In the genomic region with DNA sequence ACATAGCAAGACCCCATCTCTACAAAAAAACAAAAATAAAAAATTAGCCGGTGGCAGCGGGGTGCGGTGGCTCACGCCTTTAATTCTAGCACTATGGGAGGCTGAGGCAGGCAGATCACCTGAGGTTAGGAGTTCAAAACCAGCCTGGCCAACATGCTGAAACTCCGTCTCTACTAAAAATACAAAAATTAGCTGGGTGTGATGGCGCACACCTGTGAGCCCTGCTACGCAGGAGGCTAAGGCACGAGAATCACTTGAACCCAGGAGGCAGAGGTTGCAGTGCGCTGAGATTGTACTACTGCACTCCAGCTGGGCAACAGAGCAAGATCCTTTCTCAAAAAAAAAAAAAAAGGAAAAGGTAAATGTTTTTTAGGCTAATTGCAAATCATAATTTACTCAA, we compare ENCODE assay signal across 7 cellular contexts. TPM values are rescaled to one million over a fixed set of nuclear protein-coding genes. Genes with fewer than 3 reads are reported as not detected.
DNase-seq lines count a peak whose midpoint lies in the region; ATAC-seq and TF ChIP-seq lines count a peak whose summit lies in the region.
"Not testable (repeated sequence)": the region's sequence is repeated elsewhere in the genome, so short reads cannot be mapped to it uniquely, and the experiment has no call there.

No MANE protein-coding gene starts in this region.

- H3K9ac ChIP-seq in skeletal muscle tissue (ENCODE audit: low read depth in 1 of 3, low read length in 3 of 3), result peak overlapping the region in 1 of 3 donors; percentile 18

- 88 to 90% methylated on average over 8 to 9 of the region's 9 CpGs for WGBS in esophagus squamous epithelium, 2 donors

- H3K4me3 Mint-ChIP-seq in brain, result peak overlapping the region; percentile 72 to 96 (median 84)
- peak overlapping the region; percentile 66 for H3K4me3 Mint-ChIP-seq in neural crest cell

- H3K36me3 Mint-ChIP-seq in brain; neural crest cell (ENCODE audit: low read depth): not testable (repeated sequence)

- not testable (repeated sequence) for TF ChIP-seq POLR2A in esophagus squamous epithelium (IDR thresholded peaks at IDR 0.05)

- not testable (repeated sequence) for H3K36me3 ChIP-seq in esophagus squamous epithelium; left lung; skeletal muscle tissue (ENCODE audit: control insufficient read depth in 3 of 3, insufficient read depth in 3 of 3, low read length in 3 of 3)

- intact Hi-C loops in esophagus squamous epithelium (cut with DNase I); left lung (cut with DNase I): not testable (repeated sequence)

- not testable (repeated sequence) for TF ChIP-seq CTCF in RWPE1 (conservative IDR thresholded peaks at IDR 0.05; ENCODE audit: low read depth); brain (conservative IDR thresholded peaks at IDR 0.05); esophagus squamous epithelium (IDR thresholded peaks at IDR 0.05); left lung (IDR thresholded peaks at IDR 0.05); neural crest cell (conservative IDR thresholded peaks at IDR 0.05)

- H3K27me3 ChIP-seq in esophagus squamous epithelium; left lung; skeletal muscle tissue (ENCODE audit: control insufficient read depth in 3 of 3, insufficient read depth in 3 of 3, low read length in 3 of 3): not testable (repeated sequence)

- DNase-seq in HEK293T (ENCODE audit: extremely low spot score); RWPE1 (ENCODE audit: low spot score); esophagus squamous epithelium (lab: John Stamatoyannopoulos, UW); left lung; neural crest cell (ENCODE audit: low read depth, low spot score): not testable (repeated sequence)

- peak overlapping the region; percentile 85 for H3K27ac ChIP-seq in RWPE1
- H3K27ac ChIP-seq in esophagus squamous epithelium, result peak overlapping the region; percentile 81 to 99 (median 96)
- peak overlapping the region; percentile 86 to 95 for H3K27ac ChIP-seq in left lung
- peak overlapping the region; percentile 28 for H3K27ac ChIP-seq in skeletal muscle tissue (ENCODE audit: low read depth, low read length)

- H3K9me3 Mint-ChIP-seq in brain, result peaks cover 0 to 15% (median 6%) of the 10 kb centered on the region in 5 experiments
- not testable (repeated sequence) for H3K9me3 Mint-ChIP-seq in neural crest cell

- H3K27ac Mint-ChIP-seq in brain (peak overlapping the region; percentile 65 to 95 (median 95)), neural crest cell (ENCODE audit: unreplicated experiment) (peak overlapping the region; percentile 73)

- H3K9me3 ChIP-seq in esophagus squamous epithelium; left lung; skeletal muscle tissue (ENCODE audit: control insufficient read depth in 3 of 3, low read length in 3 of 3): not testable (repeated sequence)

- peaks cover 86% of the 10 kb centered on the region for H3K4me1 Mint-ChIP-seq in brain
- H3K4me1 Mint-ChIP-seq in neural crest cell, result peaks cover 80% of the 10 kb centered on the region

- peak overlapping the region in 3 of 4 donors; percentile 12 to 77 (median 31) for H3K4me3 ChIP-seq in esophagus squamous epithelium
- H3K4me3 ChIP-seq in left lung; skeletal muscle tissue (ENCODE audit: low read length in 3 of 3): not testable (repeated sequence)

- ATAC-seq in left lung, result not testable (repeated sequence)

- peaks cover 12% of the 10 kb centered on the region for H3K27me3 Mint-ChIP-seq in brain
- H3K27me3 Mint-ChIP-seq in neural crest cell (ENCODE audit: low read depth), result not testable (repeated sequence)

- H3K4me1 ChIP-seq in esophagus squamous epithelium, result peaks cover 67 to 93% (median 69%) of the 10 kb centered on the region in 3 donors
- H3K4me1 ChIP-seq in left lung, result peaks cover 52 to 74% of the 10 kb centered on the region in 2 donors
- peaks cover 47 to 61% (median 58%) of the 10 kb centered on the region in 3 donors for H3K4me1 ChIP-seq in skeletal muscle tissue (ENCODE audit: control insufficient read depth in 3 of 3, insufficient read depth in 3 of 3, low read length in 3 of 3)

- POLR2A ChIA-PET in HEK293T (lab: Yijun Ruan, JAX); RWPE1 (lab: Yijun Ruan, JAX; ENCODE audit: low non-redundant PET): not testable (repeated sequence)

- CTCF ChIA-PET in HEK293T (lab: Yijun Ruan, JAX), result not testable (repeated sequence)
- CTCF ChIA-PET in RWPE1 (lab: Yijun Ruan, JAX), result interaction anchor here (1.5 kb wide), 1 partner anchor 32 kb away, joined by 4 read pairs; no protein-coding TSS in a partner anchor

TF ChIP-seq in HEK293T, 16 proteins besides CTCF, POLR2A, EP300 and RAD21:
- peak; percentile 48; the same call in 1 of the 2 replicates for TF ChIP-seq ZNF384 (IDR thresholded peaks at IDR 0.05)

RNA-seq across cellular contexts. Expression of a gene that starts 3.2 kb away (rescaled TPM):
- 17.2 TPM for polyA plus RNA-seq in brain (ENCODE audit: insufficient read depth, low read depth, low replicate concordance)
- total RNA-seq in esophagus squamous epithelium, result 10 to 100 TPM; 41.1 to 85.7 (median 69.5) TPM
- 10 to 100 TPM; 33.9 to 35.8 TPM for total RNA-seq in left lung
- total RNA-seq in neural crest cell, result 40.9 and 41.5 TPM in 2 replicates
- 11.5 TPM for total RNA-seq in skeletal muscle tissue

RNA-seq across cellular contexts. Expression of a gene that starts 57.5 kb away (rescaled TPM):
- 66.9 TPM for polyA plus RNA-seq in brain (ENCODE audit: insufficient read depth, low read depth, low replicate concordance)
- total RNA-seq in esophagus squamous epithelium (10 to 100 TPM; 27.3 to 46.3 (median 44.8) TPM), left lung (10 to 100 TPM; 32.0 to 33.1 TPM), neural crest cell (20.7 and 23.2 TPM in 2 replicates), skeletal muscle tissue (6.3 TPM)

Comparison
In these comparisons a context has a peak if more than half of its experiments do, and no peak if none do; other contexts are left out.
1. H3K27ac ChIP-seq: peak in every context shown above with its lines; median percentile 96 in esophagus squamous epithelium; 90 in left lung; 85 in RWPE1; 28 in skeletal muscle tissue.